ENCODE assay signal across 8 cellular contexts in the genomic region with DNA sequence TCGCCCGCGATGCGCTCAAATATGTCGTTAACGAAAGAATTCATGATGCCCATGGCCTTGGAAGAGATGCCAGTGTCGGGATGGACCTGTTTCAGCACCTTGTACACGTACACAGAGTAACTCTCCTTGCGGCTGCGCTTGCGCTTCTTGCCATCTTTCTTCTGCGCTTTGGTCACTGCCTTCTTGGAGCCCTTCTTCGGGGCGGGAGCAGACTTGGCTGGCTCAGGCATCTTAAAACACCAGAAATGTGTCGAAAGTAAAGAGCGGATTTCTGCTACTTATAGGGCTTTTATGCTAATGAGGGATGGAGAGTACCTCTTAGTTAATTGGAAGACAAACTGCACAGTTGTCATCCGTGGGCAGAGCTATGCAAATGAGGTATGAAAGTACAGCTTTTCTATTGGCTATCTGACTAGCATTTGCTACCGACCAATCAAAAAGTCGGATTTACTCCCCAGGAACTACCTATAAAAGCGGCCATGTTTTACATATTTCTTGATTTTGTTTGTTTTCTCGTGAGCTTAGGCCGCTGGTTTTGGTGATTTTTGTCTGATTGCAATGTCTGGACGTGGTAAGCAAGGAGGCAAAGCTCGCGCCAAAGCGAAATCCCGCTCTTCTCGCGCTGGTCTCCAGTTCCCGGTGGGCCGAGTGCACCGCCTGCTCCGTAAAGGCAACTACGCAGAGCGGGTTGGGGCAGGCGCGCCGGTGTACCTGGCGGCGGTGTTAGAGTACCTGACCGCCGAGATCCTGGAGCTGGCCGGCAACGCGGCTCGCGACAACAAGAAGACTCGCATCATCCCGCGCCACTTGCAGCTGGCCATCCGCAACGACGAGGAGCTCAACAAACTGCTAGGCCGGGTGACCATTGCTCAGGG. TPM values are rescaled to one million over a fixed set of nuclear protein-coding genes. Genes with fewer than 3 reads are reported as not detected.
A peak's percentile ranks its signal among the peaks of the same experiment; 100 is the strongest.
DNase-seq lines count a peak whose midpoint lies in the region; ATAC-seq and TF ChIP-seq lines count a peak whose summit lies in the region.

No MANE protein-coding gene starts in this region.

- H3K9me3 ChIP-seq in mucosa of descending colon = no peaks in the 10 kb centered on the region

- H3K27ac Mint-ChIP-seq in activated T-cell treated with anti-CD3 and anti-CD28 coated beads, Interleukin-2, amount 50 U/mL, for 24 hours = peak overlapping the region; percentile 99

- peaks cover 50% of the 10 kb centered on the region for H3K36me3 Mint-ChIP-seq in activated T-cell treated with anti-CD3 and anti-CD28 coated beads, Interleukin-2, amount 50 U/mL, for 24 hours (ENCODE audit: low read depth)

- peaks cover 7% of the 10 kb centered on the region for H3K36me3 ChIP-seq in mucosa of descending colon (ENCODE audit: low read depth)

- peaks cover 52% of the 10 kb centered on the region for H3K4me1 Mint-ChIP-seq in activated T-cell treated with anti-CD3 and anti-CD28 coated beads, Interleukin-2, amount 50 U/mL, for 24 hours (ENCODE audit: low read depth)

- ATAC-seq in GM21619 (IDR thresholded peaks at IDR 0.05; ENCODE audit: unreplicated experiment) (peak; percentile 69), mucosa of descending colon (peak; percentile 83)

- TF ChIP-seq CTCF in epithelial cell of proximal tubule (conservative IDR thresholded peaks at IDR 0.05; ENCODE audit: low read depth, low read length) = no peak
- TF ChIP-seq CTCF in mucosa of descending colon (IDR thresholded peaks at IDR 0.05) = no peak

- H3K27me3 Mint-ChIP-seq in activated T-cell treated with anti-CD3 and anti-CD28 coated beads, Interleukin-2, amount 50 U/mL, for 24 hours = no peaks in the 10 kb centered on the region

- peak overlapping the region; percentile 81 for H3K4me3 ChIP-seq in epithelial cell of proximal tubule (ENCODE audit: low read depth, low read length)
- peak overlapping the region; percentile 79 for H3K4me3 ChIP-seq in mucosa of descending colon

- no peak; the same call in 1 of the 2 replicates for TF ChIP-seq EP300 in Ishikawa (IDR thresholded peaks at IDR 0.05; ENCODE audit: borderline replicate concordance)

- intact Hi-C loops in mucosa of descending colon (cut with DNase I, micrococcal nuclease) = loop anchor here (2.0 to 5.0 kb wide), 2 partner anchors 33 kb away; a partner anchor contains a TSS

- DNase-seq in DMS153 treated with DMSO at 0.1 percent for 48 hours (lab: John Stamatoyannopoulos, UW; ENCODE audit: unreplicated experiment) = peak; percentile 97
- peak; percentile 98 for DNase-seq in OCI-M2 (lab: John Stamatoyannopoulos, UW; ENCODE audit: unreplicated experiment)
- DNase-seq in activated T-cell treated with anti-CD3 and anti-CD28 coated beads, Interleukin-2, amount 50 U/mL, for 24 hours = peak; percentile 86
- peak; percentile 100 for DNase-seq in epithelial cell of proximal tubule (ENCODE audit: low read depth)
- peak; percentile 84 to 88 (median 87) for DNase-seq in mucosa of descending colon
- peak; percentile 85 for DNase-seq in stimulated activated CD8-positive, alpha-beta memory T cell treated with anti-CD3 and anti-CD28 coated beads, Interleukin-4, amount 100 ng/mL, for 48 hours

- no peaks in the 10 kb centered on the region for H3K9me3 Mint-ChIP-seq in activated T-cell treated with anti-CD3 and anti-CD28 coated beads, Interleukin-2, amount 50 U/mL, for 24 hours

- TF ChIP-seq RAD21 in Ishikawa (IDR thresholded peaks at IDR 0.05; ENCODE audit: low read depth) = no peak

- H3K4me1 ChIP-seq in mucosa of descending colon (ENCODE audit: low read depth) = peaks cover 19% of the 10 kb centered on the region

- H3K4me3 Mint-ChIP-seq in activated T-cell treated with anti-CD3 and anti-CD28 coated beads, Interleukin-2, amount 50 U/mL, for 24 hours = peak overlapping the region; percentile 98

TF ChIP-seq in Ishikawa, 13 proteins besides CTCF, POLR2A, EP300 and RAD21:
- TF ChIP-seq CREB1 (IDR thresholded peaks at IDR 0.05; ENCODE audit: low read depth) (peak; percentile 13; the same call in 1 of the 2 replicates), CEBPB (IDR thresholded peaks at IDR 0.05) (peak; percentile 36), YY1 (IDR thresholded peaks at IDR 0.05; ENCODE audit: low read depth) (peak; percentile 83), TEAD4 (IDR thresholded peaks at IDR 0.05) (no peak), TCF12 (IDR thresholded peaks at IDR 0.05; ENCODE audit: low read depth) (peak; percentile 8; the same call in 1 of the 2 replicates), TAF1 (IDR thresholded peaks at IDR 0.05; ENCODE audit: low read depth) (peak; percentile 71)
- TF ChIP-seq, protein P1, sequence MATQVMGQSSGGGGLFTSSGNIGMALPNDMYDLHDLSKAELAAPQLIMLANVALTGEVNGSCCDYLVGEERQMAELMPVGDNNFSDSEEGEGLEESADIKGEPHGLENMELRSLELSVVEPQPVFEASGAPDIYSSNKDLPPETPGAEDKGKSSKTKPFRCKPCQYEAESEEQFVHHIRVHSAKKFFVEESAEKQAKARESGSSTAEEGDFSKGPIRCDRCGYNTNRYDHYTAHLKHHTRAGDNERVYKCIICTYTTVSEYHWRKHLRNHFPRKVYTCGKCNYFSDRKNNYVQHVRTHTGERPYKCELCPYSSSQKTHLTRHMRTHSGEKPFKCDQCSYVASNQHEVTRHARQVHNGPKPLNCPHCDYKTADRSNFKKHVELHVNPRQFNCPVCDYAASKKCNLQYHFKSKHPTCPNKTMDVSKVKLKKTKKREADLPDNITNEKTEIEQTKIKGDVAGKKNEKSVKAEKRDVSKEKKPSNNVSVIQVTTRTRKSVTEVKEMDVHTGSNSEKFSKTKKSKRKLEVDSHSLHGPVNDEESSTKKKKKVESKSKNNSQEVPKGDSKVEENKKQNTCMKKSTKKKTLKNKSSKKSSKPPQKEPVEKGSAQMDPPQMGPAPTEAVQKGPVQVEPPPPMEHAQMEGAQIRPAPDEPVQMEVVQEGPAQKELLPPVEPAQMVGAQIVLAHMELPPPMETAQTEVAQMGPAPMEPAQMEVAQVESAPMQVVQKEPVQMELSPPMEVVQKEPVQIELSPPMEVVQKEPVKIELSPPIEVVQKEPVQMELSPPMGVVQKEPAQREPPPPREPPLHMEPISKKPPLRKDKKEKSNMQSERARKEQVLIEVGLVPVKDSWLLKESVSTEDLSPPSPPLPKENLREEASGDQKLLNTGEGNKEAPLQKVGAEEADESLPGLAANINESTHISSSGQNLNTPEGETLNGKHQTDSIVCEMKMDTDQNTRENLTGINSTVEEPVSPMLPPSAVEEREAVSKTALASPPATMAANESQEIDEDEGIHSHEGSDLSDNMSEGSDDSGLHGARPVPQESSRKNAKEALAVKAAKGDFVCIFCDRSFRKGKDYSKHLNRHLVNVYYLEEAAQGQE (IDR thresholded peaks at IDR 0.05; ENCODE audit: low read depth) = no peak
- TF ChIP-seq, protein P2, sequence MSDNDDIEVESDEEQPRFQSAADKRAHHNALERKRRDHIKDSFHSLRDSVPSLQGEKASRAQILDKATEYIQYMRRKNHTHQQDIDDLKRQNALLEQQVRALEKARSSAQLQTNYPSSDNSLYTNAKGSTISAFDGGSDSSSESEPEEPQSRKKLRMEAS (IDR thresholded peaks at IDR 0.05) = peak; percentile 66

RNA-seq across cellular contexts. Expression of a gene that starts 36.7 kb away (rescaled TPM):
- total RNA-seq in epithelial cell of proximal tubule (5.1 and 5.3 TPM in 2 replicates), mucosa of descending colon (10 to 100 TPM in 2 of 3 donors, 1 to 10 TPM in 1; 8.9 to 12.0 (median 11.1) TPM)

Comparison
In these comparisons a context has a peak if more than half of its experiments do, and no peak if none do; other contexts are left out.
1. Peak in every context shown above with its lines: DNase-seq, ATAC-seq and H3K4me3 ChIP-seq.